1 cellular context compared by ENCODE assay signal in the genomic region with DNA sequence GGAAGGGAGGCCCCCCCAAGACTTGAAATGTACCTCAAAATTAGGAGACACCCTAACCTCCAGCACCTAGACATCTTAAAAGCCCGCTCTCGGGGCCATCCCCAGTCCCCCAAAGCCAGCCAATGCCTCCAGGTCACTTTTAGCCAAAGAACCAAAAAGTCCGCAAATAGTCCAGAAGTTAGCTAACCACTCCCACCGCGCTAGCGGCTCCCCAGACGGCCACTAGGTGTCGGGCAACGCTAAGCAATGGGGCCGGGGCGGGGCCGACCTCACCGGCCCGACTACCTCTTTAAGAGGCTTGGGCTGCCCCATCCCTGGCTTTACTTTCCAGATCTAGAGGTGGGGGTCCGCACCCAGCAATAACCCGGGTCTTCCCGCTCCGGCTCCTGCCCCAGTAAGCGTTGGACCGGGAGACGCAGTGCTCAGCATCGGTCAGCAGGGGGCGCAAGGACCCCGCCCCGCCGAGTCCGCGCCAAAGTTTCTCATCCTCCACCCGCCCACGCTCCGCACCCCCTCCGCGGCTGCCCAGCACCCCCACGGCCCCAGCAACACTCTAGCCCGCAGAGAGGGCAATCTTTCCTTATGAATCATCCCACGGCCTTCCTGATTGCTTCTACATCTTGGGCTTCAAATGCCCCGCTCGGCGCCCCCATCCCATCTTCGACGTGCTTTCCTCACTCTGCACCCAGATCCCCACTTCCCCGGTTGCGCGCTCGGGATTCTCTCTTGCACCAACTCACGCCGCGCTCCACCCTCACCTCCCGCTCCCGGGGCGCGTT.
TF ChIP-seq lines count a peak whose summit lies in the region.

No MANE protein-coding gene starts in this region.

TF ChIP-seq in HEK293, 187 proteins besides CTCF, POLR2A, EP300 and RAD21 (continued from another document):
- no peak for TF ChIP-seq ZNF138 (tag by site-specific recombination; IDR thresholded peaks at IDR 0.05; ENCODE audit: borderline replicate concordance)
- TF ChIP-seq GLIS2 (tag by site-specific recombination; IDR thresholded peaks at IDR 0.05) = peak; percentile 92
- TF ChIP-seq ZIC2 (tag by site-specific recombination; IDR thresholded peaks at IDR 0.05) = peak; percentile 85
- no peak; the same call in 1 of the 2 replicates for TF ChIP-seq MYNN (tag by site-specific recombination; IDR thresholded peaks at IDR 0.05; ENCODE audit: borderline replicate concordance)
- 0 out of 2 replicates have a peak, but pooled peaks have one; percentile 29 for TF ChIP-seq PRDM1 (tag by site-specific recombination; IDR thresholded peaks at IDR 0.05)
- no peak for TF ChIP-seq ZNF707 (tag by site-specific recombination; IDR thresholded peaks at IDR 0.05)
- no peak for TF ChIP-seq ZNF350 (tag by site-specific recombination; IDR thresholded peaks at IDR 0.05)
- no peak for TF ChIP-seq ZNF529 (tag by site-specific recombination; IDR thresholded peaks at IDR 0.05; ENCODE audit: insufficient replicate concordance)
- TF ChIP-seq ZNF785 (tag by site-specific recombination; IDR thresholded peaks at IDR 0.05) = no peak
- TF ChIP-seq ZNF10 (tag by site-specific recombination; IDR thresholded peaks at IDR 0.05) = no peak
- 0 out of 2 replicates have a peak, but pooled peaks have one; percentile 31 for TF ChIP-seq SCRT2 (tag by site-specific recombination; IDR thresholded peaks at IDR 0.05)
- TF ChIP-seq ZSCAN5A (tag by site-specific recombination; IDR thresholded peaks at IDR 0.05) = 0 out of 2 replicates have a peak, but pooled peaks have one; percentile 29
- no peak for TF ChIP-seq ZNF623 (tag by site-specific recombination; IDR thresholded peaks at IDR 0.05)
- TF ChIP-seq ZNF366 (tag by site-specific recombination; conservative IDR thresholded peaks at IDR 0.05) = peak; percentile 87
- peak; percentile 83; the same call in 1 of the 2 replicates for TF ChIP-seq ZEB2 (tag by site-specific recombination; IDR thresholded peaks at IDR 0.05)
- TF ChIP-seq ZNF510 (tag by site-specific recombination; IDR thresholded peaks at IDR 0.05; ENCODE audit: insufficient replicate concordance) = no peak
- TF ChIP-seq, protein P1, sequence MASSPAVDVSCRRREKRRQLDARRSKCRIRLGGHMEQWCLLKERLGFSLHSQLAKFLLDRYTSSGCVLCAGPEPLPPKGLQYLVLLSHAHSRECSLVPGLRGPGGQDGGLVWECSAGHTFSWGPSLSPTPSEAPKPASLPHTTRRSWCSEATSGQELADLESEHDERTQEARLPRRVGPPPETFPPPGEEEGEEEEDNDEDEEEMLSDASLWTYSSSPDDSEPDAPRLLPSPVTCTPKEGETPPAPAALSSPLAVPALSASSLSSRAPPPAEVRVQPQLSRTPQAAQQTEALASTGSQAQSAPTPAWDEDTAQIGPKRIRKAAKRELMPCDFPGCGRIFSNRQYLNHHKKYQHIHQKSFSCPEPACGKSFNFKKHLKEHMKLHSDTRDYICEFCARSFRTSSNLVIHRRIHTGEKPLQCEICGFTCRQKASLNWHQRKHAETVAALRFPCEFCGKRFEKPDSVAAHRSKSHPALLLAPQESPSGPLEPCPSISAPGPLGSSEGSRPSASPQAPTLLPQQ (tag by site-specific recombination; IDR thresholded peaks at IDR 0.05) = peak; percentile 83
- no peak for TF ChIP-seq ZNF223 (tag by site-specific recombination; IDR thresholded peaks at IDR 0.05)
- TF ChIP-seq ZNF621 (tag by site-specific recombination; IDR thresholded peaks at IDR 0.05) = no peak
- TF ChIP-seq, protein P2, sequence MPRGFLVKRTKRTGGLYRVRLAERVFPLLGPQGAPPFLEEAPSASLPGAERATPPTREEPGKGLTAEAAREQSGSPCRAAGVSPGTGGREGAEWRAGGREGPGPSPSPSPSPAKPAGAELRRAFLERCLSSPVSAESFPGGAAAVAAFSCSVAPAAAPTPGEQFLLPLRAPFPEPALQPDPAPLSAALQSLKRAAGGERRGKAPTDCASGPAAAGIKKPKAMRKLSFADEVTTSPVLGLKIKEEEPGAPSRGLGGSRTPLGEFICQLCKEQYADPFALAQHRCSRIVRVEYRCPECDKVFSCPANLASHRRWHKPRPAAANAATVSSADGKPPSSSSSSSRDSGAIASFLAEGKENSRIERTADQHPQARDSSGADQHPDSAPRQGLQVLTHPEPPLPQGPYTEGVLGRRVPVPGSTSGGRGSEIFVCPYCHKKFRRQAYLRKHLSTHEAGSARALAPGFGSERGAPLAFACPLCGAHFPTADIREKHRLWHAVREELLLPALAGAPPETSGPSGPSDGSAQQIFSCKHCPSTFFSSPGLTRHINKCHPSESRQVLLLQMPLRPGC (tag by site-specific recombination; IDR thresholded peaks at IDR 0.05) = peak; percentile 20; the same call in 1 of the 2 replicates
- TF ChIP-seq ZNF16 (tag by site-specific recombination; IDR thresholded peaks at IDR 0.05; ENCODE audit: low read depth) = no peak
- TF ChIP-seq HOXC10 (CRISPR knock-in tag; IDR thresholded peaks at IDR 0.05) = no peak
- TF ChIP-seq ZBTB48 (tag by site-specific recombination; IDR thresholded peaks at IDR 0.05) = no peak
- no peak for TF ChIP-seq ZNF473 (tag by site-specific recombination; IDR thresholded peaks at IDR 0.05)
- TF ChIP-seq SP2 (tag by site-specific recombination; IDR thresholded peaks at IDR 0.05) = no peak; the same call in 1 of the 2 replicates
- no peak for TF ChIP-seq ZNF585B (tag by site-specific recombination; IDR thresholded peaks at IDR 0.05)
- no peak for TF ChIP-seq ZNF433 (tag by site-specific recombination; IDR thresholded peaks at IDR 0.05; ENCODE audit: low read depth)
- 0 out of 2 replicates have a peak, but pooled peaks have one; percentile 24 for TF ChIP-seq BCL11A (tag by site-specific recombination; IDR thresholded peaks at IDR 0.05; ENCODE audit: low read depth)
- TF ChIP-seq ZNF626 (tag by site-specific recombination; IDR thresholded peaks at IDR 0.05) = no peak
- TF ChIP-seq ATF2 (tag by site-specific recombination; IDR thresholded peaks at IDR 0.05; ENCODE audit: low read depth) = no peak
- TF ChIP-seq PRDM2 (tag by site-specific recombination; IDR thresholded peaks at IDR 0.05; ENCODE audit: borderline replicate concordance) = no peak
- no peak for TF ChIP-seq ZNF837 (tag by site-specific recombination; IDR thresholded peaks at IDR 0.05)
- TF ChIP-seq, protein P3, sequence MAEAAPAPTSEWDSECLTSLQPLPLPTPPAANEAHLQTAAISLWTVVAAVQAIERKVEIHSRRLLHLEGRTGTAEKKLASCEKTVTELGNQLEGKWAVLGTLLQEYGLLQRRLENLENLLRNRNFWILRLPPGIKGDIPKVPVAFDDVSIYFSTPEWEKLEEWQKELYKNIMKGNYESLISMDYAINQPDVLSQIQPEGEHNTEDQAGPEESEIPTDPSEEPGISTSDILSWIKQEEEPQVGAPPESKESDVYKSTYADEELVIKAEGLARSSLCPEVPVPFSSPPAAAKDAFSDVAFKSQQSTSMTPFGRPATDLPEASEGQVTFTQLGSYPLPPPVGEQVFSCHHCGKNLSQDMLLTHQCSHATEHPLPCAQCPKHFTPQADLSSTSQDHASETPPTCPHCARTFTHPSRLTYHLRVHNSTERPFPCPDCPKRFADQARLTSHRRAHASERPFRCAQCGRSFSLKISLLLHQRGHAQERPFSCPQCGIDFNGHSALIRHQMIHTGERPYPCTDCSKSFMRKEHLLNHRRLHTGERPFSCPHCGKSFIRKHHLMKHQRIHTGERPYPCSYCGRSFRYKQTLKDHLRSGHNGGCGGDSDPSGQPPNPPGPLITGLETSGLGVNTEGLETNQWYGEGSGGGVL (tag by site-specific recombination; IDR thresholded peaks at IDR 0.05) = peak; percentile 88
- TF ChIP-seq, protein P4, sequence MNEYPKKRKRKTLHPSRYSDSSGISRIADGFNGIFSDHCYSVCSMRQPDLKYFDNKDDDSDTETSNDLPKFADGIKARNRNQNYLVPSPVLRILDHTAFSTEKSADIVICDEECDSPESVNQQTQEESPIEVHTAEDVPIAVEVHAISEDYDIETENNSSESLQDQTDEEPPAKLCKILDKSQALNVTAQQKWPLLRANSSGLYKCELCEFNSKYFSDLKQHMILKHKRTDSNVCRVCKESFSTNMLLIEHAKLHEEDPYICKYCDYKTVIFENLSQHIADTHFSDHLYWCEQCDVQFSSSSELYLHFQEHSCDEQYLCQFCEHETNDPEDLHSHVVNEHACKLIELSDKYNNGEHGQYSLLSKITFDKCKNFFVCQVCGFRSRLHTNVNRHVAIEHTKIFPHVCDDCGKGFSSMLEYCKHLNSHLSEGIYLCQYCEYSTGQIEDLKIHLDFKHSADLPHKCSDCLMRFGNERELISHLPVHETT (tag by site-specific recombination; IDR thresholded peaks at IDR 0.05) = peak; percentile 62; the same call in 1 of the 2 replicates
- TF ChIP-seq ZNF560 (tag by site-specific recombination; IDR thresholded peaks at IDR 0.05; ENCODE audit: borderline replicate concordance) = no peak
- peak; percentile 10; the same call in 1 of the 2 replicates for TF ChIP-seq KLF1 (tag by site-specific recombination; IDR thresholded peaks at IDR 0.05)
- TF ChIP-seq ZBTB17 (tag by site-specific recombination; IDR thresholded peaks at IDR 0.05) = peak; percentile 87
